In genomic region chr13:72368031-72368430, GRCh38 we compare ENCODE assay signal across 28 cellular contexts.
"Had no signal": no experiment of that assay in that cellular context is flagged by ENCODE, and none has a peak within 500 bp of the region (broad histone marks: within the 10 kb centered on the region; RNA-seq: fewer than 3 reads in every experiment).

No MANE protein-coding gene starts in this region.

- H3K27me3 ChIP-seq: neutrophil, pancreas, right lobe of liver, sigmoid colon, spleen, suprapubic skin, testis, tibial artery, transverse colon, upper lobe of right lung, uterus had no signal

- ATAC-seq: naive thymus-derived CD8-positive, alpha-beta T cell; natural killer cell treated with Interleukin-12 subunit alpha and Interleukin-12 subunit beta and Interleukin-15 and Interleukin-18, amount 100 ng/mL, for 72 hours; pancreas; right cardiac atrium; right lobe of liver; stimulated activated memory B cell treated with anti-CD40 and anti-IgM and Interleukin-4, amounts not matched to agents 10 μg/mL and 1 μg/mL and 100 μg/mL, for 72 hours; stimulated activated naive CD8-positive, alpha-beta T cell treated with anti-CD3 and anti-CD28 coated beads, Interleukin-15, amount 100 ng/mL, for 72 hours; stimulated activated naive CD8-positive, alpha-beta T cell treated with anti-CD3 and anti-CD28 coated beads, Interleukin-15, Interleukin-2, amounts not matched to agents 100 U/mL and 50 U/mL, for 24 hours; upper lobe of right lung had no signal

- H3K9me3 ChIP-seq: neutrophil, pancreas, prostate gland, right lobe of liver, sigmoid colon, testis, tibial artery, transverse colon, upper lobe of right lung, uterus had no signal

- DNase-seq: naive thymus-derived CD8-positive, alpha-beta T cell; nephron progenitor cell; nucleus accumbens; pancreas; right cardiac atrium; right lobe of liver; sigmoid colon; small intestine; spleen; stimulated activated CD4-positive, alpha-beta T cell treated with anti-CD3 and anti-CD28 coated beads, Interleukin-12 subunit alpha, Interleukin-12 subunit beta, amount 100 ng/mL, for 4 hours; stimulated activated CD4-positive, alpha-beta T cell treated with anti-CD3 and anti-CD28 coated beads, Interleukin-1b, Interleukin-23, amount 100 ng/mL, for 48 hours; stimulated activated CD4-positive, alpha-beta T cell treated with anti-CD3 and anti-CD28 coated beads, Interleukin-4, amount 100 ng/mL, for 1 hour; stimulated activated CD4-positive, alpha-beta T cell treated with anti-CD3 and anti-CD28 coated beads, Interleukin-4, amount 100 ng/mL, for 4 hours; stimulated activated CD8-positive, alpha-beta memory T cell treated with anti-CD3 and anti-CD28 coated beads, Interleukin-4, amount 100 ng/mL, for 48 hours; stimulated activated naive CD4-positive, alpha-beta T cell; stimulated activated naive CD8-positive, alpha-beta T cell treated with anti-CD3 and anti-CD28 coated beads, Interleukin-15, amount 100 ng/mL, for 72 hours; stimulated activated naive CD8-positive, alpha-beta T cell treated with anti-CD3 and anti-CD28 coated beads, Interleukin-15, Interleukin-2, amounts not matched to agents 100 U/mL and 50 U/mL, for 24 hours; substantia nigra; testis; tibial artery; transverse colon; upper lobe of right lung; uterus had no signal

- H3K4me1 ChIP-seq: pancreas, prostate gland, right lobe of liver, sigmoid colon, spleen, suprapubic skin, testis, tibial artery, transverse colon, upper lobe of right lung, uterus had no signal

- H3K27ac ChIP-seq: neutrophil, pancreas, prostate gland, right lobe of liver, sigmoid colon, spleen, suprapubic skin, testis, tibial artery, transverse colon, upper lobe of right lung, uterus had no signal

- H3K36me3 ChIP-seq: neutrophil, pancreas, prostate gland, right lobe of liver, sigmoid colon, spleen, suprapubic skin, tibial artery, transverse colon, upper lobe of right lung, uterus had no signal

- H3K4me3 ChIP-seq: pancreas, prostate gland, right lobe of liver, sigmoid colon, spleen, suprapubic skin, testis, tibial artery, transverse colon, upper lobe of right lung, uterus had no signal
